In the genomic region with DNA sequence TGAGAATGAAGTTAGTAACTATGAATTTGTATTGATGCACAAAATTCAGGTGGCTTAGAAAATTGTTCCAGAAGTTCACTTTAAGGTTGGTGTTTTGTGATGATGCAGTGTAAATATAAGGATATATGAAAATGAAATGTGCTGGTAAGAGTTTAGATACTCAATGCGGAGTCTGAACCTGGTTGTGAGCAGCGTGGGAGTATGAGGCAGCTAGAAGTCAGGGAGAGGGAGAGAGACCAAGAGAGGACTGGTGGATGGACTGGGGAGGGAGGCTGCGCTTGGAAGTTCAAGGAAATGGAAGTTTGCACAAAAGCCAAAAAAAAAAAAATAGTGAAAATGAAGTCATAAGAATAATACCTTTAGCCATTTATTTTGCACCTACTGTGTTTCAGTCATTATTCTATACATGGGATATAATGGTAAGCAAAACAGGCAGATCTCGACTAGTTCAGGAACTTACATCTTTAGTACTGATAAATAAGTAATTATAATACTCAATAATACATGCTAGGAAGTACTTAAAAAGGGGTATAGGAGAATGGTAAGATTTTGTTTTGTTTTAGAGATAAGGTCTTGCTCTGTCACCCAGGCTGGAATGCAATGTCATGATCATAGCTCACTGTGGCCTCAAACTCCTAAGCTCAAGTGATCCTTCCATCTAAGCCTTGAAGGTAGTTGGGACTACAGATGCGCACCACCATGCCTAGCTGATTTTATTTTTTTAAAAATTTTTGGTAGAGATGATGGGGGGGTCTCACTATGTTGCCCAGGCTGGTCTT, we compare ENCODE assay signal across 28 cellular contexts.
"Had no signal": no experiment of that assay in that cellular context is flagged by ENCODE, and none has a peak within 500 bp of the region (broad histone marks: within the 10 kb centered on the region; RNA-seq: fewer than 3 reads in every experiment).

No MANE protein-coding gene starts in this region.

- DNase-seq: activated CD4-positive, alpha-beta memory T cell treated with anti-CD3 and anti-CD28 coated beads for 36 hours; activated CD4-positive, alpha-beta T cell treated with anti-CD3 and anti-CD28 coated beads, Interleukin-2, amount 10 ng/mL, durations not matched to agents 24 days and 14 days; activated CD4-positive, CD25-positive, alpha-beta regulatory T cell; activated CD4-positive, CD25-positive, alpha-beta regulatory T cell treated with anti-CD3 and anti-CD28 coated beads, Interleukin-2, amount 50 U/mL, for 72 hours; activated CD8-positive, alpha-beta memory T cell treated with anti-CD3 and anti-CD28 coated beads, Interleukin-2, amount 10 ng/mL, durations not matched to agents 7 days and 5 days; activated CD8-positive, alpha-beta memory T cell treated with anti-CD3 and anti-CD28 coated beads, Interleukin-2, amount 50 U/mL, for 4 hours; activated CD8-positive, alpha-beta T cell treated with anti-CD3 and anti-CD28 coated beads, Interleukin-2, amount 10 ng/mL, durations not matched to agents 7 days and 5 days; activated gamma-delta T cell; activated naive CD4-positive, alpha-beta T cell; activated naive CD4-positive, alpha-beta T cell treated with anti-CD3 and anti-CD28 coated beads, Interleukin-2, amount 10 ng/mL, durations not matched to agents 7 days and 5 days; activated naive CD8-positive, alpha-beta T cell treated with anti-CD3 and anti-CD28 coated beads, Interleukin-2, amount 10 ng/mL, durations not matched to agents 7 days and 5 days; activated T-cell treated with anti-CD3 and anti-CD28 coated beads, Interleukin-2, amount 50 U/mL, for 1 hour; activated T-cell treated with anti-CD3 and anti-CD28 coated beads, Interleukin-2, amount 50 U/mL, for 72 hours; brain microvascular endothelial cell; dorsolateral prefrontal cortex; effector memory CD4-positive, alpha-beta T cell; endodermal cell; esophagus squamous epithelium; heart left ventricle; T-helper 2 cell had no signal

- H3K27me3 Mint-ChIP-seq: activated CD4-positive, alpha-beta memory T cell treated with anti-CD3 and anti-CD28 coated beads for 36 hours had no signal

- H3K36me3 ChIP-seq: ascending aorta, brain microvascular endothelial cell, esophagus squamous epithelium, heart left ventricle had no signal

- H3K27ac ChIP-seq: ascending aorta, brain microvascular endothelial cell, coronary artery, dorsolateral prefrontal cortex, esophagus squamous epithelium, heart left ventricle had no signal

- H3K27ac Mint-ChIP-seq: activated CD4-positive, alpha-beta memory T cell treated with anti-CD3 and anti-CD28 coated beads for 36 hours; activated CD4-positive, alpha-beta T cell treated with anti-CD3 and anti-CD28 coated beads for 36 hours; activated CD4-positive, alpha-beta T cell treated with anti-CD3 and anti-CD28 coated beads, Interleukin-2, amount 10 ng/mL, durations not matched to agents 24 days and 14 days; activated CD8-positive, alpha-beta memory T cell treated with anti-CD3 and anti-CD28 coated beads, Interleukin-2, amount 10 ng/mL, durations not matched to agents 7 days and 5 days; activated CD8-positive, alpha-beta T cell treated with anti-CD3 and anti-CD28 coated beads, Interleukin-2, amount 10 ng/mL, durations not matched to agents 7 days and 5 days; activated naive CD4-positive, alpha-beta T cell treated with anti-CD3 and anti-CD28 coated beads, Interleukin-2, amount 10 ng/mL, durations not matched to agents 7 days and 5 days; activated naive CD4-positive, alpha-beta T cell treated with anti-CD3 and anti-CD28 coated beads, Interleukin-2, amount 50 U/mL, for 72 hours; activated naive CD8-positive, alpha-beta T cell treated with anti-CD3 and anti-CD28 coated beads, Interleukin-2, amount 10 ng/mL, durations not matched to agents 7 days and 5 days; activated T-cell treated with anti-CD3 and anti-CD28 coated beads, Interleukin-2, amount 50 U/mL, for 72 hours; dendritic cell treated with granulocyte-macrophage colony-stimulating factor and Interleukin-4, amounts not matched to agents 40 ng/mL and 50 ng/mL, for 4 days; endodermal cell had no signal

- FAIRE-seq: bronchial epithelial cell, frontal cortex had no signal

- H3K27me3 ChIP-seq: ascending aorta, dorsolateral prefrontal cortex, esophagus squamous epithelium had no signal

- H3K9me3 ChIP-seq: ascending aorta, esophagus squamous epithelium, heart left ventricle had no signal

- H3K4me3 ChIP-seq: ascending aorta, coronary artery, dorsolateral prefrontal cortex, esophagus squamous epithelium, heart left ventricle had no signal

- H3K36me3 Mint-ChIP-seq: activated CD4-positive, alpha-beta memory T cell treated with anti-CD3 and anti-CD28 coated beads for 36 hours; activated CD8-positive, alpha-beta memory T cell treated with anti-CD3 and anti-CD28 coated beads, Interleukin-2, amount 10 ng/mL, durations not matched to agents 7 days and 5 days; activated naive CD4-positive, alpha-beta T cell treated with anti-CD3 and anti-CD28 coated beads, Interleukin-2, amount 10 ng/mL, durations not matched to agents 7 days and 5 days; activated naive CD4-positive, alpha-beta T cell treated with anti-CD3 and anti-CD28 coated beads, Interleukin-2, amount 50 U/mL, for 72 hours; activated naive CD8-positive, alpha-beta T cell treated with anti-CD3 and anti-CD28 coated beads, Interleukin-2, amount 10 ng/mL, durations not matched to agents 7 days and 5 days had no signal

- H3K4me3 Mint-ChIP-seq: activated CD4-positive, alpha-beta memory T cell treated with anti-CD3 and anti-CD28 coated beads for 36 hours; activated CD4-positive, alpha-beta T cell treated with anti-CD3 and anti-CD28 coated beads for 36 hours; activated CD4-positive, alpha-beta T cell treated with anti-CD3 and anti-CD28 coated beads, Interleukin-2, amount 10 ng/mL, durations not matched to agents 24 days and 14 days; activated CD8-positive, alpha-beta memory T cell treated with anti-CD3 and anti-CD28 coated beads, Interleukin-2, amount 10 ng/mL, durations not matched to agents 7 days and 5 days; activated CD8-positive, alpha-beta T cell treated with anti-CD3 and anti-CD28 coated beads, Interleukin-2, amount 10 ng/mL, durations not matched to agents 7 days and 5 days; activated naive CD4-positive, alpha-beta T cell treated with anti-CD3 and anti-CD28 coated beads, Interleukin-2, amount 10 ng/mL, durations not matched to agents 7 days and 5 days; activated naive CD8-positive, alpha-beta T cell treated with anti-CD3 and anti-CD28 coated beads, Interleukin-2, amount 10 ng/mL, durations not matched to agents 7 days and 5 days; activated T-cell treated with anti-CD3 and anti-CD28 coated beads, Interleukin-2, amount 50 U/mL, for 72 hours; central memory CD8-positive, alpha-beta T cell; dendritic cell treated with granulocyte-macrophage colony-stimulating factor and Interleukin-4, amounts not matched to agents 40 ng/mL and 50 ng/mL, for 4 days; endodermal cell had no signal

- ATAC-seq: activated CD8-positive, alpha-beta memory T cell treated with anti-CD3 and anti-CD28 coated beads, Interleukin-2, amount 10 ng/mL, durations not matched to agents 7 days and 5 days; activated CD8-positive, alpha-beta T cell treated with anti-CD3 and anti-CD28 coated beads, Interleukin-2, amount 10 ng/mL, durations not matched to agents 7 days and 5 days; heart left ventricle had no signal

- H3K4me1 Mint-ChIP-seq: activated CD4-positive, alpha-beta T cell treated with anti-CD3 and anti-CD28 coated beads for 36 hours; activated CD4-positive, alpha-beta T cell treated with anti-CD3 and anti-CD28 coated beads, Interleukin-2, amount 10 ng/mL, durations not matched to agents 24 days and 14 days; activated CD8-positive, alpha-beta memory T cell treated with anti-CD3 and anti-CD28 coated beads, Interleukin-2, amount 10 ng/mL, durations not matched to agents 7 days and 5 days; activated naive CD4-positive, alpha-beta T cell treated with anti-CD3 and anti-CD28 coated beads, Interleukin-2, amount 10 ng/mL, durations not matched to agents 7 days and 5 days; central memory CD8-positive, alpha-beta T cell; endodermal cell had no signal

- H3K4me1 ChIP-seq: ascending aorta, heart left ventricle had no signal

- H3K9me3 Mint-ChIP-seq: activated CD4-positive, alpha-beta memory T cell treated with anti-CD3 and anti-CD28 coated beads for 36 hours; activated CD4-positive, alpha-beta T cell treated with anti-CD3 and anti-CD28 coated beads, Interleukin-2, amount 10 ng/mL, durations not matched to agents 24 days and 14 days; activated naive CD4-positive, alpha-beta T cell treated with anti-CD3 and anti-CD28 coated beads, Interleukin-2, amount 10 ng/mL, durations not matched to agents 7 days and 5 days; activated naive CD4-positive, alpha-beta T cell treated with anti-CD3 and anti-CD28 coated beads, Interleukin-2, amount 50 U/mL, for 72 hours; activated naive CD8-positive, alpha-beta T cell treated with anti-CD3 and anti-CD28 coated beads, Interleukin-2, amount 10 ng/mL, durations not matched to agents 7 days and 5 days; activated T-cell treated with anti-CD3 and anti-CD28 coated beads, Interleukin-2, amount 50 U/mL, for 72 hours; central memory CD8-positive, alpha-beta T cell; dendritic cell treated with granulocyte-macrophage colony-stimulating factor and Interleukin-4, amounts not matched to agents 40 ng/mL and 50 ng/mL, for 4 days; endodermal cell had no signal
